Comparison of ENCODE assay signal across 1 cellular context in genomic region chr16:22186517-22186916, GRCh38.
TF ChIP-seq lines count a peak whose summit lies in the region.

No MANE protein-coding gene starts in this region.

TF ChIP-seq in HepG2, 621 proteins besides CTCF, POLR2A, EP300 and RAD21 (continued from another document):
- TF ChIP-seq, protein P1, sequence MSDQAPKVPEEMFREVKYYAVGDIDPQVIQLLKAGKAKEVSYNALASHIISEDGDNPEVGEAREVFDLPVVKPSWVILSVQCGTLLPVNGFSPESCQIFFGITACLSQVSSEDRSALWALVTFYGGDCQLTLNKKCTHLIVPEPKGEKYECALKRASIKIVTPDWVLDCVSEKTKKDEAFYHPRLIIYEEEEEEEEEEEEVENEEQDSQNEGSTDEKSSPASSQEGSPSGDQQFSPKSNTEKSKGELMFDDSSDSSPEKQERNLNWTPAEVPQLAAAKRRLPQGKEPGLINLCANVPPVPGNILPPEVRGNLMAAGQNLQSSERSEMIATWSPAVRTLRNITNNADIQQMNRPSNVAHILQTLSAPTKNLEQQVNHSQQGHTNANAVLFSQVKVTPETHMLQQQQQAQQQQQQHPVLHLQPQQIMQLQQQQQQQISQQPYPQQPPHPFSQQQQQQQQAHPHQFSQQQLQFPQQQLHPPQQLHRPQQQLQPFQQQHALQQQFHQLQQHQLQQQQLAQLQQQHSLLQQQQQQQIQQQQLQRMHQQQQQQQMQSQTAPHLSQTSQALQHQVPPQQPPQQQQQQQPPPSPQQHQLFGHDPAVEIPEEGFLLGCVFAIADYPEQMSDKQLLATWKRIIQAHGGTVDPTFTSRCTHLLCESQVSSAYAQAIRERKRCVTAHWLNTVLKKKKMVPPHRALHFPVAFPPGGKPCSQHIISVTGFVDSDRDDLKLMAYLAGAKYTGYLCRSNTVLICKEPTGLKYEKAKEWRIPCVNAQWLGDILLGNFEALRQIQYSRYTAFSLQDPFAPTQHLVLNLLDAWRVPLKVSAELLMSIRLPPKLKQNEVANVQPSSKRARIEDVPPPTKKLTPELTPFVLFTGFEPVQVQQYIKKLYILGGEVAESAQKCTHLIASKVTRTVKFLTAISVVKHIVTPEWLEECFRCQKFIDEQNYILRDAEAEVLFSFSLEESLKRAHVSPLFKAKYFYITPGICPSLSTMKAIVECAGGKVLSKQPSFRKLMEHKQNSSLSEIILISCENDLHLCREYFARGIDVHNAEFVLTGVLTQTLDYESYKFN (CRISPR knock-in tag; conservative IDR thresholded peaks at IDR 0.05): peak; percentile 36; the same call in 1 of the 2 replicates
- TF ChIP-seq ZNF441 (CRISPR knock-in tag; IDR thresholded peaks at IDR 0.05; ENCODE audit: borderline replicate concordance) (no peak), SMAD1 (CRISPR knock-in tag; IDR thresholded peaks at IDR 0.05; ENCODE audit: borderline replicate concordance, low read depth) (0 out of 2 replicates have a peak, but pooled peaks have one; percentile 37), ZNF788 (CRISPR knock-in tag; IDR thresholded peaks at IDR 0.05; ENCODE audit: borderline replicate concordance) (0 out of 2 replicates have a peak, but pooled peaks have one; percentile 38), FIP1L1 (IDR thresholded peaks at IDR 0.05; ENCODE audit: borderline replicate concordance, insufficient read depth, low read depth, low read length) (no peak), ZNF737 (CRISPR knock-in tag; IDR thresholded peaks at IDR 0.05; ENCODE audit: borderline replicate concordance) (no peak), STAG1 (CRISPR knock-in tag; IDR thresholded peaks at IDR 0.05) (peak; percentile 64), MTERF4 (CRISPR knock-in tag; IDR thresholded peaks at IDR 0.05) (0 out of 2 replicates have a peak, but pooled peaks have one; percentile 55), ZNF619 (CRISPR knock-in tag; IDR thresholded peaks at IDR 0.05) (peak; percentile 31; the same call in 1 of the 2 replicates), SIN3A (IDR thresholded peaks at IDR 0.05; ENCODE audit: borderline replicate concordance, low read depth, low read length) (no peak), PATZ1 (CRISPR knock-in tag; IDR thresholded peaks at IDR 0.05) (peak; percentile 60; the same call in 1 of the 2 replicates), ZMYM4 (CRISPR knock-in tag; IDR thresholded peaks at IDR 0.05) (peak; percentile 39; the same call in 1 of the 2 replicates), NR2C2 (CRISPR knock-in tag; IDR thresholded peaks at IDR 0.05; ENCODE audit: borderline replicate concordance) (no peak), ZNF563 (CRISPR knock-in tag; IDR thresholded peaks at IDR 0.05) (0 out of 2 replicates have a peak, but pooled peaks have one; percentile 48), BORCS8-MEF2B (CRISPR knock-in tag; IDR thresholded peaks at IDR 0.05) (no peak), ZNF607 (CRISPR knock-in tag; IDR thresholded peaks at IDR 0.05; ENCODE audit: borderline replicate concordance) (no peak)
- TF ChIP-seq, protein P2, sequence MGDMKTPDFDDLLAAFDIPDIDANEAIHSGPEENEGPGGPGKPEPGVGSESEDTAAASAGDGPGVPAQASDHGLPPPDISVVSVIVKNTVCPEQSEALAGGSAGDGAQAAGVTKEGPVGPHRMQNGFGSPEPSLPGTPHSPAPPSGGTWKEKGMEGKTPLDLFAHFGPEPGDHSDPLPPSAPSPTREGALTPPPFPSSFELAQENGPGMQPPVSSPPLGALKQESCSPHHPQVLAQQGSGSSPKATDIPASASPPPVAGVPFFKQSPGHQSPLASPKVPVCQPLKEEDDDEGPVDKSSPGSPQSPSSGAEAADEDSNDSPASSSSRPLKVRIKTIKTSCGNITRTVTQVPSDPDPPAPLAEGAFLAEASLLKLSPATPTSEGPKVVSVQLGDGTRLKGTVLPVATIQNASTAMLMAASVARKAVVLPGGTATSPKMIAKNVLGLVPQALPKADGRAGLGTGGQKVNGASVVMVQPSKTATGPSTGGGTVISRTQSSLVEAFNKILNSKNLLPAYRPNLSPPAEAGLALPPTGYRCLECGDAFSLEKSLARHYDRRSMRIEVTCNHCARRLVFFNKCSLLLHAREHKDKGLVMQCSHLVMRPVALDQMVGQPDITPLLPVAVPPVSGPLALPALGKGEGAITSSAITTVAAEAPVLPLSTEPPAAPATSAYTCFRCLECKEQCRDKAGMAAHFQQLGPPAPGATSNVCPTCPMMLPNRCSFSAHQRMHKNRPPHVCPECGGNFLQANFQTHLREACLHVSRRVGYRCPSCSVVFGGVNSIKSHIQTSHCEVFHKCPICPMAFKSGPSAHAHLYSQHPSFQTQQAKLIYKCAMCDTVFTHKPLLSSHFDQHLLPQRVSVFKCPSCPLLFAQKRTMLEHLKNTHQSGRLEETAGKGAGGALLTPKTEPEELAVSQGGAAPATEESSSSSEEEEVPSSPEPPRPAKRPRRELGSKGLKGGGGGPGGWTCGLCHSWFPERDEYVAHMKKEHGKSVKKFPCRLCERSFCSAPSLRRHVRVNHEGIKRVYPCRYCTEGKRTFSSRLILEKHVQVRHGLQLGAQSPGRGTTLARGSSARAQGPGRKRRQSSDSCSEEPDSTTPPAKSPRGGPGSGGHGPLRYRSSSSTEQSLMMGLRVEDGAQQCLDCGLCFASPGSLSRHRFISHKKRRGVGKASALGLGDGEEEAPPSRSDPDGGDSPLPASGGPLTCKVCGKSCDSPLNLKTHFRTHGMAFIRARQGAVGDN (CRISPR knock-in tag; IDR thresholded peaks at IDR 0.05): peak; percentile 42; the same call in 1 of the 2 replicates
